Comparison of ENCODE assay signal across 1 cellular context in genomic region chr1:211656728-211657127, GRCh38.
TF ChIP-seq lines count a peak whose summit lies in the region.

No MANE protein-coding gene starts in this region.

TF ChIP-seq in H1, 55 proteins besides CTCF, POLR2A, EP300 and RAD21 (continued from another document):
- TF ChIP-seq CEBPB (IDR thresholded peaks at IDR 0.05; ENCODE audit: low read depth, low read length) (no peak), BACH1 (IDR thresholded peaks at IDR 0.05; ENCODE audit: low read length) (no peak), SAP30 (IDR thresholded peaks at IDR 0.05; ENCODE audit: insufficient read depth, insufficient replicate concordance, low read length) (no peak), POLR2AphosphoS5 (IDR thresholded peaks at IDR 0.05; ENCODE audit: low read depth, low read length) (no peak), CREB1 (IDR thresholded peaks at IDR 0.05) (no peak), NANOG (IDR thresholded peaks at IDR 0.05; ENCODE audit: insufficient read depth, low read depth, low read length, poor library complexity, severe bottlenecking) (no peak)
